ENCODE assay signal across 2 cellular contexts in genomic region chr3:113695426-113695817, GRCh38.
TF ChIP-seq lines count a peak whose summit lies in the region.

No MANE protein-coding gene starts in this region.

TF ChIP-seq in SK-N-SH, 30 proteins besides CTCF, POLR2A, EP300 and RAD21 (continued from another document):
- TF ChIP-seq ZBTB33 (IDR thresholded peaks at IDR 0.05; ENCODE audit: borderline replicate concordance, low read depth): no peak
- TF ChIP-seq RXRA (IDR thresholded peaks at IDR 0.05; ENCODE audit: borderline replicate concordance, low read depth): no peak
- no peak for TF ChIP-seq YY1 (IDR thresholded peaks at IDR 0.05; ENCODE audit: low read depth)
- no peak for TF ChIP-seq NRF1 (IDR thresholded peaks at IDR 0.05; ENCODE audit: low read depth, low read length)
- TF ChIP-seq TCF12 (IDR thresholded peaks at IDR 0.05): no peak
- no peak for TF ChIP-seq SMC3 (IDR thresholded peaks at IDR 0.05; ENCODE audit: low read depth, low read length)
- no peak for TF ChIP-seq FOXM1 (IDR thresholded peaks at IDR 0.05; ENCODE audit: low read depth)
- no peak for TF ChIP-seq MEF2A (IDR thresholded peaks at IDR 0.05; ENCODE audit: borderline replicate concordance, low read depth)
- no peak for TF ChIP-seq GATA2 (CRISPR knock-in tag; IDR thresholded peaks at IDR 0.05)
- no peak for TF ChIP-seq RCOR1 (IDR thresholded peaks at IDR 0.05; ENCODE audit: low read length)
- no peak for TF ChIP-seq MAX (IDR thresholded peaks at IDR 0.05; ENCODE audit: low read depth)

TF ChIP-seq in SK-N-SH treated with all-trans-retinoic acid at 6 μM for 48 hours, 23 proteins besides CTCF, POLR2A, EP300 and RAD21 (continued from another document):
- TF ChIP-seq, protein P1, sequence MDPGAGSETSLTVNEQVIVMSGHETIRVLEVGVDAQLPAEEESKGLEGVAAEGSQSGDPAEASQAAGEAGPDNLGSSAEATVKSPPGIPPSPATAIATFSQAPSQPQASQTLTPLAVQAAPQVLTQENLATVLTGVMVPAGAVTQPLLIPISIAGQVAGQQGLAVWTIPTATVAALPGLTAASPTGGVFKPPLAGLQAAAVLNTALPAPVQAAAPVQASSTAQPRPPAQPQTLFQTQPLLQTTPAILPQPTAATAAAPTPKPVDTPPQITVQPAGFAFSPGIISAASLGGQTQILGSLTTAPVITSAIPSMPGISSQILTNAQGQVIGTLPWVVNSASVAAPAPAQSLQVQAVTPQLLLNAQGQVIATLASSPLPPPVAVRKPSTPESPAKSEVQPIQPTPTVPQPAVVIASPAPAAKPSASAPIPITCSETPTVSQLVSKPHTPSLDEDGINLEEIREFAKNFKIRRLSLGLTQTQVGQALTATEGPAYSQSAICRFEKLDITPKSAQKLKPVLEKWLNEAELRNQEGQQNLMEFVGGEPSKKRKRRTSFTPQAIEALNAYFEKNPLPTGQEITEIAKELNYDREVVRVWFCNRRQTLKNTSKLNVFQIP (CRISPR knock-in tag; IDR thresholded peaks at IDR 0.05; ENCODE audit: borderline replicate concordance, low read depth): no peak
- TF ChIP-seq SNAI2 (CRISPR knock-in tag; IDR thresholded peaks at IDR 0.05): no peak
